In genomic region chr5:175443514-175444059, GRCh38 we compare ENCODE assay signal across 13 cellular contexts. TPM values are rescaled to one million over a fixed set of nuclear protein-coding genes. Genes with fewer than 3 reads are reported as not detected.
A peak's percentile ranks its signal among the peaks of the same experiment; 100 is the strongest.
DNase-seq lines count a peak whose midpoint lies in the region; ATAC-seq and TF ChIP-seq lines count a peak whose summit lies in the region.
"Had no signal": no experiment of that assay in that cellular context is flagged by ENCODE, and none has a peak within 500 bp of the region (broad histone marks: within the 10 kb centered on the region; RNA-seq: fewer than 3 reads in every experiment).

No MANE protein-coding gene starts in this region.

- H3K9ac ChIP-seq in ES-I3 (ENCODE audit: low read depth, low read length) (peak overlapping the region; percentile 53), SK-N-MC (ENCODE audit: insufficient read length) (peak overlapping the region; percentile 70)

- H3K9me3 ChIP-seq in ES-I3 (ENCODE audit: control insufficient read depth, insufficient read depth, low read length): no peaks in the 10 kb centered on the region
- H3K9me3 ChIP-seq in SK-N-MC (ENCODE audit: low read depth, low read length): no peaks in the 10 kb centered on the region
- no peaks in the 10 kb centered on the region for H3K9me3 ChIP-seq in hepatocyte (ENCODE audit: low read depth)
- H3K9me3 ChIP-seq in psoas muscle: no peaks in the 10 kb centered on the region
- no peaks in the 10 kb centered on the region for H3K9me3 ChIP-seq in thyroid gland

- no peak for DNase-seq in SK-N-MC (ENCODE audit: low read depth, low spot score)
- DNase-seq in hepatocyte (ENCODE audit: low spot score): no peak
- DNase-seq in psoas muscle: no peak
- DNase-seq in SW 1271 (lab: John Stamatoyannopoulos, UW): no peak
- no peak for DNase-seq in thyroid gland
- no peak for DNase-seq in GM20000 (ENCODE audit: low spot score)
- no peak for DNase-seq in sciatic nerve (ENCODE audit: low spot score)
- DNase-seq: activated CD4-positive, CD25-positive, alpha-beta regulatory T cell; NCI-H2029; occipital lobe had no signal

- intact Hi-C loops in psoas muscle (cut with DNase I): loop anchor here in 1 of 2 donors (5.0 kb wide), 1 partner anchor 491 kb away; no protein-coding TSS in a partner anchor
- intact Hi-C loops in thyroid gland (cut with DNase I): loop anchor here (5.0 kb wide), 1 partner anchor 491 kb away; no protein-coding TSS in a partner anchor
- intact Hi-C loops in sciatic nerve (cut with DNase I): no loop called here

- H3K36me3 ChIP-seq in ES-I3 (ENCODE audit: insufficient read depth, low read length): no peaks in the 10 kb centered on the region
- no peaks in the 10 kb centered on the region for H3K36me3 ChIP-seq in SK-N-MC (ENCODE audit: insufficient read depth, low read length)
- H3K36me3 ChIP-seq in hepatocyte (replicated peaks; ENCODE audit: insufficient read depth, low read depth): no peaks in the 10 kb centered on the region
- H3K36me3 ChIP-seq in psoas muscle (ENCODE audit: insufficient read depth in 1 of 2, low read depth in 1 of 2): no peaks in the 10 kb centered on the region
- no peaks in the 10 kb centered on the region for H3K36me3 ChIP-seq in thyroid gland

- H2AFZ ChIP-seq in hepatocyte: peak overlapping the region; percentile 60

- H3K4me1 ChIP-seq in ES-I3 (ENCODE audit: insufficient read depth, low read length) (peaks cover 14% of the 10 kb centered on the region), hepatocyte (ENCODE audit: insufficient read depth) (peaks cover 4% of the 10 kb centered on the region), psoas muscle (peaks cover 3% of the 10 kb centered on the region), thyroid gland (peaks cover 5 to 15% of the 10 kb centered on the region in 2 donors)

- H3K27me3 ChIP-seq in hepatocyte (peaks cover 54% of the 10 kb centered on the region), psoas muscle (ENCODE audit: insufficient read depth in 3 of 3, low read length in 2 of 3) (peaks cover 0 to 51% (median 4%) of the 10 kb centered on the region in 3 donors), thyroid gland (peaks cover 8% of the 10 kb centered on the region)

- no peaks in the 10 kb centered on the region for H4K20me1 ChIP-seq in hepatocyte (ENCODE audit: insufficient read depth, poor library complexity, severe bottlenecking)

- peak in 1 of 4 donors; percentile 22 for ATAC-seq in psoas muscle
- ATAC-seq in sciatic nerve: no peak

- H3K4me3 ChIP-seq in SK-N-MC (peak overlapping the region; percentile 86), hepatocyte (peak overlapping the region; percentile 47), psoas muscle (peak overlapping the region; percentile 54), thyroid gland (replicated peaks in 1 of 3) (no peak overlapping the region)

- H3K27ac ChIP-seq in SK-N-MC: no peak overlapping the region
- H3K27ac ChIP-seq in hepatocyte: no peak overlapping the region
- H3K27ac ChIP-seq in psoas muscle: no peak overlapping the region
- H3K27ac ChIP-seq in thyroid gland: no peak overlapping the region

- no peaks in the 10 kb centered on the region for H3K79me2 ChIP-seq in hepatocyte

- WGBS in hepatocyte (ENCODE audit: low lambda C conversion rate, missing lambda C conversion rate): 15% methylated on average over 29 of the region's 29 CpGs
- 3 to 4% (median 3%) methylated on average over 28 to 29 of the region's 29 CpGs for WGBS in psoas muscle, 3 donors
- WGBS in thyroid gland, 2 donors: 9 to 21% methylated on average over 8 to 13 of the region's 29 CpGs

- TF ChIP-seq POLR2A in thyroid gland (IDR thresholded peaks at IDR 0.05): no peak

- TF ChIP-seq CTCF in hepatocyte (IDR thresholded peaks at IDR 0.05; ENCODE audit: poor library complexity) (no peak), psoas muscle (IDR thresholded peaks at IDR 0.05) (no peak), thyroid gland (IDR thresholded peaks at IDR 0.05) (no peak), GM20000 (IDR thresholded peaks at IDR 0.05; ENCODE audit: extremely low read depth, missing control alignments) (no peak)

- peak overlapping the region; percentile 98 for H3K4me2 ChIP-seq in hepatocyte

- no peaks in the 10 kb centered on the region for H3K9me2 ChIP-seq in hepatocyte (replicated peaks; ENCODE audit: insufficient read depth)

RNA-seq across cellular contexts. Expression of gene DRD1, which starts 0.4 kb away (rescaled TPM):
- total RNA-seq in hepatocyte: 0.80 and 1.2 TPM in 2 replicates
- polyA plus RNA-seq in hepatocyte: 0.25 and 0.33 TPM in 2 replicates
- under 1 TPM in 1 of 4 donors, not detected in 3; 0.06 TPM for total RNA-seq in psoas muscle
- under 1 TPM in 1 of 3 donors, not detected in 2; 0.01 TPM for polyA plus RNA-seq in psoas muscle
- total RNA-seq in thyroid gland: not detected
- total RNA-seq in sciatic nerve: 0.89 TPM
- total RNA-seq: activated T-helper 2 cell treated with anti-CD3 and anti-CD28 coated beads, Interferon-gamma antibody, Interleukin-2, Interleukin-4, amounts not matched to agents 10 μg/mL and 5 μg/mL and 100 μg/mL, durations not matched to agents 14 hours and 24 hours and 36 hours; RPMI7951 had no signal

RNA-seq across cellular contexts. Expression of gene SFXN1, which starts 34.8 kb away (rescaled TPM):
- 82.4 and 110 TPM in 2 replicates for total RNA-seq in hepatocyte
- polyA plus RNA-seq in hepatocyte: 57.0 and 60.0 TPM in 2 replicates
- total RNA-seq in psoas muscle: 10 to 100 TPM in 3 of 4 donors, 1 to 10 TPM in 1; 8.6 to 25.0 (median 13.7) TPM
- 10 to 100 TPM in 2 of 3 donors, 1 to 10 TPM in 1; 8.7 to 17.2 (median 17.0) TPM for polyA plus RNA-seq in psoas muscle
- total RNA-seq in thyroid gland: 10 to 100 TPM; 28.0 to 48.1 (median 36.0) TPM
- total RNA-seq in sciatic nerve: 22.6 TPM

Comparison
In these comparisons a context has a peak if more than half of its experiments do, and no peak if none do; other contexts are left out.
1. H3K4me3 ChIP-seq: peak in SK-N-MC (single experiment), hepatocyte (single experiment) and psoas muscle (single experiment); none in thyroid gland (0 of 3).